ENCODE assay signal across 9 cellular contexts in the genomic region with DNA sequence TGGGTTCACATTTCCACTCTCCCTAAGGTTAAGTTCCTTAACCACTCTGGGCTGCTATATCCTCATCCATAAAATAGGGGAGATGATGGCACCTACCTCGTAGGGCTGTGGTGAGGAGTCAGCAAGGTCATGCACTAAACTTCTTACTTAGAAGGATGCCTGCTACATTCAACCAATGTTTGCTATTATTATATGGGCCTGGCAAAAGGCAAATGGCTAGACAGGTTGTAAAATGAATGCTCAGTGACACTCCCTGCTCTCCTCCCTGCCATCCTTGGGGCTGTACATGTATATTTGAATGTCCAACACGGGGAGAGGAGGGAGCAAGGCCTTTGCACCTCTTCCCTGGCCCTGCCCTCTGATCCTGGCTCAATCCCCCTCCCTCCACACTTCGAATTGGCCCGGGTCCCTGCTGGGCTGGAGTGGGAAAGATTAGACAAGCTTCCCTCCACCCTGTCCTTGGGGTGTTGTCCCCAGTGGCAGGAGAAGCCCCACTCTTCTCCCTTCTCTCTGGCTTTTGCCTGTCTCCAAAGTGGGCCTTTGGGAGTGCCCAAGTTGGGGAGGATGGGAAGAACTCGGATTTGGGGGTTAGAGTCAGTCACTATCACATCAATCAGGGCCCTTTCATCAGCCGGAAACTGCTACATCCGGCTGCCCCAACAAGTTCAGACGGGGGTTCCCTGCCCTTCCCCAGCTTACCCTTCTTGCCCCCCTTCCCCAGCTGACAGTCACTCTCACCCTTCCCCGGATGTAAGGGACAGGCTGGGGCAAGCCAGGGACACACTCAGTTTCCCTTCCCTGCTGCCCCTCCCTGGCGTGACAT. TPM values are rescaled to one million over a fixed set of nuclear protein-coding genes. Genes with fewer than 3 reads are reported as not detected.
DNase-seq lines count a peak whose midpoint lies in the region; ATAC-seq, FAIRE-seq and TF ChIP-seq lines count a peak whose summit lies in the region.
"Had no signal": no experiment of that assay in that cellular context is flagged by ENCODE, and none has a peak within 500 bp of the region (broad histone marks: within the 10 kb centered on the region; RNA-seq: fewer than 3 reads in every experiment).

No MANE protein-coding gene starts in this region.

- H3K27me3 Mint-ChIP-seq in stimulated activated naive B cell treated with anti-CD40 and anti-IgM and Interleukin-4, amounts not matched to agents 10 μg/mL and 1 μg/mL and 100 μg/mL, for 72 hours = no peaks in the 10 kb centered on the region

- no peaks in the 10 kb centered on the region for H3K27me3 ChIP-seq in bronchial epithelial cell (ENCODE audit: control insufficient read depth, insufficient read depth, low read length)
- H3K27me3 ChIP-seq in hepatocyte = no peaks in the 10 kb centered on the region

- H3K4me1 Mint-ChIP-seq in stimulated activated naive B cell treated with anti-CD40 and anti-IgM and Interleukin-4, amounts not matched to agents 10 μg/mL and 1 μg/mL and 100 μg/mL, for 72 hours = peaks cover 18 to 19% of the 10 kb centered on the region in 2 donors

- H3K27ac ChIP-seq in RWPE1 (peak overlapping the region; percentile 94), hepatocyte (no peak overlapping the region)

- H4K20me1 ChIP-seq in hepatocyte (ENCODE audit: insufficient read depth, poor library complexity, severe bottlenecking) = no peaks in the 10 kb centered on the region

- no peak for TF ChIP-seq CTCF in RWPE1 (conservative IDR thresholded peaks at IDR 0.05; ENCODE audit: low read depth)
- TF ChIP-seq CTCF in bronchial epithelial cell (IDR thresholded peaks at IDR 0.05; ENCODE audit: insufficient read depth, low read length, severe bottlenecking) = no peak
- no peak for TF ChIP-seq CTCF in hepatocyte (IDR thresholded peaks at IDR 0.05; ENCODE audit: poor library complexity)

- H3K4me3 Mint-ChIP-seq in stimulated activated naive B cell treated with anti-CD40 and anti-IgM and Interleukin-4, amounts not matched to agents 10 μg/mL and 1 μg/mL and 100 μg/mL, for 72 hours = no peak overlapping the region

- 74% methylated on average over 8 of the region's 10 CpGs for WGBS in hepatocyte (ENCODE audit: low lambda C conversion rate, missing lambda C conversion rate)

- no peak for FAIRE-seq in bronchial epithelial cell (lab: Jason Lieb, UNC)

- CTCF ChIA-PET in RWPE1 (lab: Yijun Ruan, JAX) = interaction anchor here (0.6 to 1.1 kb wide), 2 partner anchors 36 to 58 kb away, joined by 3 to 6 read pairs; no protein-coding TSS in a partner anchor

- in situ Hi-C loops in G401 (cut with HindIII; ENCODE audit: low sequenced_read_pairs) = no loop called here

- no peak overlapping the region for H3K4me3 ChIP-seq in bronchial epithelial cell (ENCODE audit: low read depth, low read length)
- H3K4me3 ChIP-seq in hepatocyte = no peak overlapping the region

- H3K9me3 ChIP-seq in hepatocyte (ENCODE audit: low read depth) = no peaks in the 10 kb centered on the region

- peak; percentile 46 for DNase-seq in RWPE1 (ENCODE audit: low spot score)
- DNase-seq in bronchial epithelial cell (ENCODE audit: low read depth) = peak; percentile 86
- DNase-seq in stimulated activated naive B cell treated with anti-CD40 and anti-IgM and Interleukin-4, amounts not matched to agents 10 μg/mL and 1 μg/mL and 100 μg/mL, for 72 hours = no peak
- DNase-seq in NCI-H2227 (lab: John Stamatoyannopoulos, UW; ENCODE audit: unreplicated experiment) = no peak
- DNase-seq in hepatocyte (ENCODE audit: low spot score) = no peak
- DNase-seq in cerebellar nuclear complex (lab: John Stamatoyannopoulos, UW) = no peak
- no peak for DNase-seq in G401 (ENCODE audit: low spot score)
- DNase-seq: NCI-H1105 treated with DMSO at 0.1 percent for 48 hours had no signal

- no peaks in the 10 kb centered on the region for H3K79me2 ChIP-seq in hepatocyte

- peaks cover 7% of the 10 kb centered on the region for H3K4me1 ChIP-seq in hepatocyte (ENCODE audit: insufficient read depth)

- ATAC-seq in GM21737 (IDR thresholded peaks at IDR 0.05; ENCODE audit: unreplicated experiment) = peak; percentile 61
- peak; percentile 60 to 77 for ATAC-seq in stimulated activated naive B cell treated with anti-CD40 and anti-IgM and Interleukin-4, amounts not matched to agents 10 μg/mL and 1 μg/mL and 100 μg/mL, for 72 hours (replicated peaks)

- H2AFZ ChIP-seq in hepatocyte = no peak overlapping the region

- no peaks in the 10 kb centered on the region for H3K36me3 Mint-ChIP-seq in stimulated activated naive B cell treated with anti-CD40 and anti-IgM and Interleukin-4, amounts not matched to agents 10 μg/mL and 1 μg/mL and 100 μg/mL, for 72 hours

- peaks cover 11 to 13% of the 10 kb centered on the region in 2 donors for H3K9me3 Mint-ChIP-seq in stimulated activated naive B cell treated with anti-CD40 and anti-IgM and Interleukin-4, amounts not matched to agents 10 μg/mL and 1 μg/mL and 100 μg/mL, for 72 hours

- H3K4me2 ChIP-seq in hepatocyte = no peak overlapping the region

- H3K36me3 ChIP-seq in bronchial epithelial cell (ENCODE audit: control insufficient read depth, insufficient read depth, low read length) = no peaks in the 10 kb centered on the region
- H3K36me3 ChIP-seq in hepatocyte (replicated peaks; ENCODE audit: insufficient read depth, low read depth) = no peaks in the 10 kb centered on the region

- POLR2A ChIA-PET in RWPE1 (lab: Yijun Ruan, JAX; ENCODE audit: low non-redundant PET) = no interaction called here

- no peaks in the 10 kb centered on the region for H3K9me2 ChIP-seq in hepatocyte (replicated peaks; ENCODE audit: insufficient read depth)

- H3K27ac Mint-ChIP-seq in stimulated activated naive B cell treated with anti-CD40 and anti-IgM and Interleukin-4, amounts not matched to agents 10 μg/mL and 1 μg/mL and 100 μg/mL, for 72 hours = peak overlapping the region; percentile 77

RNA-seq across cellular contexts. Expression of gene VEGFA, which starts 36.3 kb away (rescaled TPM):
- total RNA-seq in bronchial epithelial cell = 391 and 496 TPM in 2 replicates
- total RNA-seq in hepatocyte = 165 and 179 TPM in 2 replicates
- 129 and 148 TPM in 2 replicates for polyA plus RNA-seq in hepatocyte
- total RNA-seq in G401 (2014; rRNA removed; shearing (Covaris generic)) = 20.4 and 32.7 TPM in 2 replicates

RNA-seq across cellular contexts. Expression of gene MRPS18A, which starts 46.1 kb away (rescaled TPM):
- 79.5 and 94.3 TPM in 2 replicates for total RNA-seq in bronchial epithelial cell
- 46.1 and 53.1 TPM in 2 replicates for total RNA-seq in hepatocyte
- 68.8 and 71.1 TPM in 2 replicates for polyA plus RNA-seq in hepatocyte
- 70.5 and 89.4 TPM in 2 replicates for total RNA-seq in G401 (2014; rRNA removed; shearing (Covaris generic))

Comparison
In these comparisons a context has a peak if more than half of its experiments do, and no peak if none do; other contexts are left out.
1. DNase-seq: peak in RWPE1 (single experiment) and bronchial epithelial cell (single experiment); none in stimulated activated naive B cell treated with anti-CD40 and anti-IgM and Interleukin-4, amounts not matched to agents 10 μg/mL and 1 μg/mL and 100 μg/mL, for 72 hours (single experiment), NCI-H2227 (single experiment), hepatocyte (single experiment), cerebellar nuclear complex (0 of 2) and G401 (single experiment).